Comparison of ENCODE assay signal across 8 cellular contexts in genomic region chr7:40329601-40330153, GRCh38.
DNase-seq lines count a peak whose midpoint lies in the region; ATAC-seq and TF ChIP-seq lines count a peak whose summit lies in the region.

No MANE protein-coding gene starts in this region.

- TF ChIP-seq CTCF in MM.1S (IDR thresholded peaks at IDR 0.05; ENCODE audit: low read length), result peak; percentile 73
- TF ChIP-seq CTCF in parathyroid adenoma (IDR thresholded peaks at IDR 0.05), result peak; percentile 68
- TF ChIP-seq CTCF in omental fat pad (IDR thresholded peaks at IDR 0.05), result no peak

- H3K27me3 Mint-ChIP-seq in CD4-positive, CD25-positive, alpha-beta regulatory T cell, result no peaks in the 10 kb centered on the region

- no peaks in the 10 kb centered on the region for H3K79me2 ChIP-seq in MM.1S (ENCODE audit: low read length)
- no peaks in the 10 kb centered on the region for H3K79me2 ChIP-seq in parathyroid adenoma

- H3K9me2 ChIP-seq in MM.1S (replicated peaks; ENCODE audit: insufficient read depth, low read length), result no peaks in the 10 kb centered on the region

- no peaks in the 10 kb centered on the region for H3K27me3 ChIP-seq in CD4-positive, CD25-positive, alpha-beta regulatory T cell (ENCODE audit: control insufficient read depth, insufficient read depth, low read length)
- H3K27me3 ChIP-seq in MM.1S (replicated peaks; ENCODE audit: insufficient read depth, low read length) (no peaks in the 10 kb centered on the region), parathyroid adenoma (ENCODE audit: control insufficient read depth, insufficient read depth, low read length) (no peaks in the 10 kb centered on the region)

- H3K4me1 ChIP-seq in CD4-positive, CD25-positive, alpha-beta regulatory T cell (ENCODE audit: control insufficient read depth, insufficient read depth, low read length, poor library complexity, severe bottlenecking), result no peaks in the 10 kb centered on the region
- H3K4me1 ChIP-seq in MM.1S (ENCODE audit: low read length), result peaks cover 21% of the 10 kb centered on the region
- H3K4me1 ChIP-seq in parathyroid adenoma, result no peaks in the 10 kb centered on the region

- H3K4me2 ChIP-seq in MM.1S (ENCODE audit: low read depth, low read length), result no peak overlapping the region
- no peak overlapping the region for H3K4me2 ChIP-seq in parathyroid adenoma (ENCODE audit: low read length)

- no peaks in the 10 kb centered on the region for H3K9me3 ChIP-seq in CD4-positive, CD25-positive, alpha-beta regulatory T cell (ENCODE audit: control insufficient read depth in 2 of 2, low read length in 2 of 2)
- no peaks in the 10 kb centered on the region for H3K9me3 ChIP-seq in MM.1S (replicated peaks; ENCODE audit: insufficient read depth, low read length)
- H3K9me3 ChIP-seq in parathyroid adenoma (ENCODE audit: control insufficient read depth, low read length), result no peaks in the 10 kb centered on the region

- no peak overlapping the region for H3K4me3 ChIP-seq in CD4-positive, CD25-positive, alpha-beta regulatory T cell (ENCODE audit: low read depth, low read length)
- H3K4me3 ChIP-seq in MM.1S (ENCODE audit: low read length), result no peak overlapping the region
- no peak overlapping the region for H3K4me3 ChIP-seq in parathyroid adenoma (ENCODE audit: low read depth, low read length)

- H3K27ac Mint-ChIP-seq in CD4-positive, CD25-positive, alpha-beta regulatory T cell, result no peak overlapping the region

- ATAC-seq in CD4-positive, CD25-positive, alpha-beta regulatory T cell (ENCODE audit: low read depth in 2 of 2), result no peak
- ATAC-seq in omental fat pad (ENCODE audit: low FRiP score), result no peak
- no peak for ATAC-seq in GM21423 (IDR thresholded peaks at IDR 0.05; ENCODE audit: unreplicated experiment)

- H2AFZ ChIP-seq in MM.1S (ENCODE audit: low read length) (no peak overlapping the region), parathyroid adenoma (no peak overlapping the region)

- no peaks in the 10 kb centered on the region for H3K36me3 ChIP-seq in CD4-positive, CD25-positive, alpha-beta regulatory T cell (ENCODE audit: control insufficient read depth, insufficient read depth, low read length)
- H3K36me3 ChIP-seq in MM.1S (replicated peaks; ENCODE audit: insufficient read depth, low read length) (no peaks in the 10 kb centered on the region), parathyroid adenoma (ENCODE audit: control insufficient read depth, insufficient read depth, low read length) (no peaks in the 10 kb centered on the region)

- H3K27ac ChIP-seq in CD4-positive, CD25-positive, alpha-beta regulatory T cell (ENCODE audit: insufficient read depth, low read length, poor library complexity, severe bottlenecking), result no peak overlapping the region
- no peak overlapping the region for H3K27ac ChIP-seq in MM.1S (ENCODE audit: low read length)
- H3K27ac ChIP-seq in parathyroid adenoma, result no peak overlapping the region

- H3K4me1 Mint-ChIP-seq in CD4-positive, CD25-positive, alpha-beta regulatory T cell, result no peaks in the 10 kb centered on the region

- no peaks in the 10 kb centered on the region for H4K20me1 ChIP-seq in MM.1S (ENCODE audit: insufficient read depth, low read length)

- no peaks in the 10 kb centered on the region for H3K36me3 Mint-ChIP-seq in CD4-positive, CD25-positive, alpha-beta regulatory T cell

- H3K9ac ChIP-seq in MM.1S (ENCODE audit: low read length) (no peak overlapping the region), parathyroid adenoma (no peak overlapping the region)

- DNase-seq in CD4-positive, CD25-positive, alpha-beta regulatory T cell, result peak in 2 of 3 donors; percentile 15 to 49
- DNase-seq in GM19238 (ENCODE audit: insufficient read length, low spot score) (peak; percentile 21), MM.1S (peak; percentile 60), SKM-1 treated with dmso at 0.1 percent for 144 hours (lab: John Stamatoyannopoulos, UW; ENCODE audit: unreplicated experiment) (peak; percentile 62), fibroblast of the conjunctiva (ENCODE audit: low read depth) (peak; percentile 51), omental fat pad (ENCODE audit: low spot score) (no peak)

- no peaks in the 10 kb centered on the region for H3F3A ChIP-seq in MM.1S (ENCODE audit: insufficient read depth, low read length)

- peaks cover 0 to 3% (median 0%) of the 10 kb centered on the region in 7 donors for H3K9me3 Mint-ChIP-seq in CD4-positive, CD25-positive, alpha-beta regulatory T cell

- no peak overlapping the region for H3K4me3 Mint-ChIP-seq in CD4-positive, CD25-positive, alpha-beta regulatory T cell

Comparison
In these comparisons a context has a peak if more than half of its experiments do, and no peak if none do; other contexts are left out.
1. CTCF ChIP-seq: peak in MM.1S (single experiment) and parathyroid adenoma (single experiment); none in omental fat pad (0 of 3).